ENCODE assay signal across 9 cellular contexts in genomic region chr18:11574545-11574944, GRCh38. TPM values are rescaled to one million over a fixed set of nuclear protein-coding genes. Genes with fewer than 3 reads are reported as not detected.
"Had no signal": no experiment of that assay in that cellular context is flagged by ENCODE, and none has a peak within 500 bp of the region (broad histone marks: within the 10 kb centered on the region; RNA-seq: fewer than 3 reads in every experiment).

No MANE protein-coding gene starts in this region.

- DNase-seq: GDM1, GF-D8 had no signal

- FAIRE-seq: G401.6, GM12878, GM12891, GM12892, GM18507, GM19239 had no signal

- H3K4me3 ChIP-seq: GM12878 had no signal

- ATAC-seq: GM12878 had no signal

RNA-seq across cellular contexts. Expression of gene SLC35G4, which starts 34.9 kb away (rescaled TPM):
- total RNA-seq: G401, GM12878 had no signal
- polyA plus RNA-seq: GM12878 had no signal
